In the genomic region with DNA sequence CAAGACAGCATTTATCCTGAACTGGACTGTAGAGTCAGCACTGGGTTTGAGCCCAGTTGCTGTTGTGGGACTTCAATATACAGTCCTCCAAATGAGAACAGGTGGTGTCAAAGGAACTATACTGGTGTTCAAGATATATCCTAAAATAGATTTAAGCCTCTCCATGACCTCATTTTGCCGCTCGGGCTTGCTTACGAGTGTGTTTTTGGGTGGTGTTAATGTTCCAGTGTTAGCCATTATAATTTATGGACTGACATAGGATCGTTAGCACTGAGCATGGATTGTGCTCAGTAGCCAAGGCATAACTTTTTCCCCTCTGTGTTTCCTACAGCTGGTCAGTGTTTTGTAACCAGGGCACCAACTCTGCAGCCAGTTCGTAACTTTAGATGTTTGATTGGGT, we compare ENCODE assay signal across 27 cellular contexts.
"Had no signal": no experiment of that assay in that cellular context is flagged by ENCODE, and none has a peak within 500 bp of the region (broad histone marks: within the 10 kb centered on the region; RNA-seq: fewer than 3 reads in every experiment).

No MANE protein-coding gene starts in this region.

- H3K9me3 ChIP-seq: ovary, uterus had no signal

- H3K27ac Mint-ChIP-seq: naive thymus-derived CD4-positive, alpha-beta T cell; natural killer cell treated with Interleukin-12 subunit alpha and Interleukin-12 subunit beta and Interleukin-15 and Interleukin-18, amount 100 ng/mL, for 72 hours; progenitor cell of endocrine pancreas; stimulated activated memory B cell treated with anti-CD40 and anti-IgM and Interleukin-4, amounts not matched to agents 10 μg/mL and 1 μg/mL and 100 μg/mL, for 72 hours; stimulated activated naive CD8-positive, alpha-beta T cell treated with anti-CD3 and anti-CD28 coated beads, Interleukin-15, amount 100 ng/mL, for 72 hours; type B pancreatic cell had no signal

- H3K4me3 ChIP-seq: hepatocyte, left lung, lower lobe of right lung, ovary, smooth muscle cell, tibial nerve, uterus had no signal

- H3K36me3 Mint-ChIP-seq: naive thymus-derived CD4-positive, alpha-beta T cell; type B pancreatic cell had no signal

- H3K27me3 ChIP-seq: hepatocyte, left lung, ovary, tibial nerve, uterus had no signal

- DNase-seq: islet precursor cell; kidney glomerular epithelial cell; left cardiac atrium; left lung; lower lobe of right lung; mammary epithelial cell; mesenchymal stem cell; naive thymus-derived CD4-positive, alpha-beta T cell; ovary; retina; right cardiac atrium; stimulated activated CD4-positive, alpha-beta T cell treated with anti-CD3 and anti-CD28 coated beads, Interleukin-1b, Interleukin-23, amount 100 ng/mL, for 48 hours; stimulated activated CD4-positive, alpha-beta T cell treated with anti-CD3 and anti-CD28 coated beads, Interleukin-2, amount 100 ng/mL, for 48 hours; stimulated activated CD4-positive, alpha-beta T cell treated with anti-CD3 and anti-CD28 coated beads, Interleukin-4, amount 100 ng/mL, for 4 hours; stimulated activated CD8-positive, alpha-beta memory T cell treated with anti-CD3 and anti-CD28 coated beads, Interleukin-4, amount 100 ng/mL, for 48 hours; stimulated activated naive CD4-positive, alpha-beta T cell treated with Interleukin-2 at 50 U/mL for 16 hours; stimulated activated naive CD8-positive, alpha-beta T cell treated with anti-CD3 and anti-CD28 coated beads, Interleukin-15, amount 100 ng/mL, for 72 hours; substantia nigra; uterus had no signal

- H3K27ac ChIP-seq: hepatocyte, left lung, lower lobe of right lung, ovary, tibial nerve, uterus had no signal

- H3K36me3 ChIP-seq: left lung, lower lobe of right lung, ovary, tibial nerve, uterus had no signal

- H3K4me3 Mint-ChIP-seq: naive thymus-derived CD4-positive, alpha-beta T cell; natural killer cell treated with Interleukin-12 subunit alpha and Interleukin-12 subunit beta and Interleukin-15 and Interleukin-18, amount 100 ng/mL, for 72 hours; stimulated activated memory B cell treated with anti-CD40 and anti-IgM and Interleukin-4, amounts not matched to agents 10 μg/mL and 1 μg/mL and 100 μg/mL, for 72 hours; stimulated activated naive CD8-positive, alpha-beta T cell treated with anti-CD3 and anti-CD28 coated beads, Interleukin-15, amount 100 ng/mL, for 72 hours; type B pancreatic cell had no signal

- H3K4me1 Mint-ChIP-seq: naive thymus-derived CD4-positive, alpha-beta T cell; stimulated activated naive CD8-positive, alpha-beta T cell treated with anti-CD3 and anti-CD28 coated beads, Interleukin-15, amount 100 ng/mL, for 72 hours had no signal

- H3K4me1 ChIP-seq: left lung, lower lobe of right lung, tibial nerve, uterus had no signal

- ATAC-seq: left cardiac atrium; left lung; lower lobe of right lung; naive thymus-derived CD4-positive, alpha-beta T cell; natural killer cell treated with Interleukin-12 subunit alpha and Interleukin-12 subunit beta and Interleukin-15 and Interleukin-18, amount 100 ng/mL, for 72 hours; right cardiac atrium; sciatic nerve; stimulated activated memory B cell treated with anti-CD40 and anti-IgM and Interleukin-4, amounts not matched to agents 10 μg/mL and 1 μg/mL and 100 μg/mL, for 72 hours; stimulated activated naive CD8-positive, alpha-beta T cell treated with anti-CD3 and anti-CD28 coated beads, Interleukin-15, amount 100 ng/mL, for 72 hours had no signal

- H3K27me3 Mint-ChIP-seq: naive thymus-derived CD4-positive, alpha-beta T cell; natural killer cell treated with Interleukin-12 subunit alpha and Interleukin-12 subunit beta and Interleukin-15 and Interleukin-18, amount 100 ng/mL, for 72 hours; progenitor cell of endocrine pancreas; stimulated activated memory B cell treated with anti-CD40 and anti-IgM and Interleukin-4, amounts not matched to agents 10 μg/mL and 1 μg/mL and 100 μg/mL, for 72 hours; stimulated activated naive CD8-positive, alpha-beta T cell treated with anti-CD3 and anti-CD28 coated beads, Interleukin-15, amount 100 ng/mL, for 72 hours; type B pancreatic cell had no signal
